15 cellular contexts compared by ENCODE assay signal in genomic region chr1:165011947-165012346, GRCh38.
A peak's percentile ranks its signal among the peaks of the same experiment; 100 is the strongest.
DNase-seq lines count a peak whose midpoint lies in the region; ATAC-seq and TF ChIP-seq lines count a peak whose summit lies in the region.
"Had no signal": no experiment of that assay in that cellular context is flagged by ENCODE, and none has a peak within 500 bp of the region (broad histone marks: within the 10 kb centered on the region; RNA-seq: fewer than 3 reads in every experiment).

No MANE protein-coding gene starts in this region.

- H3K27ac ChIP-seq in liver (ENCODE audit: low read depth in 1 of 2, low read length in 2 of 2) (no peak overlapping the region), right lobe of liver (no peak overlapping the region), left ventricle myocardium inferior (replicated peaks) (peak overlapping the region; percentile 62), parathyroid adenoma (peak overlapping the region; percentile 77), uterus (peak overlapping the region; percentile 20 to 51)
- H3K27ac ChIP-seq: C4-2B, GM23248 had no signal

- H3K4me1 ChIP-seq in liver (ENCODE audit: control insufficient read depth in 4 of 4, insufficient read depth in 4 of 4, low read length in 3 of 4) (no peaks in the 10 kb centered on the region), right lobe of liver (no peaks in the 10 kb centered on the region), left ventricle myocardium inferior (no peaks in the 10 kb centered on the region), parathyroid adenoma (peaks cover 17% of the 10 kb centered on the region), uterus (no peaks in the 10 kb centered on the region)
- H3K4me1 ChIP-seq: Caco-2 had no signal

- no peaks in the 10 kb centered on the region for H3K9me3 Mint-ChIP-seq in endothelial cell (ENCODE audit: unreplicated experiment)

- no peak for DNase-seq in right lobe of liver
- DNase-seq in left ventricle myocardium inferior: no peak
- DNase-seq in uterus: no peak
- no peak for DNase-seq in stimulated activated CD4-positive, alpha-beta T cell treated with anti-CD3 and anti-CD28 coated beads, Interleukin-12 subunit alpha, Interleukin-12 subunit beta, amount 100 ng/mL, for 4 hours
- no peak for DNase-seq in endothelial cell (ENCODE audit: low spot score)
- DNase-seq in posterior cingulate gyrus: no peak
- DNase-seq: ACHN; AML-193; Caco-2; CD4-positive, alpha-beta T cell; GM23248 had no signal

- H3K9ac ChIP-seq in liver (ENCODE audit: low read depth in 1 of 2, low read length in 2 of 2) (no peak overlapping the region), parathyroid adenoma (no peak overlapping the region)
- H3K9ac ChIP-seq: GM23248 had no signal

- H3K27ac Mint-ChIP-seq in endothelial cell (ENCODE audit: unreplicated experiment): no peak overlapping the region
- H3K27ac Mint-ChIP-seq: CD4-positive, alpha-beta T cell had no signal

- H3K4me1 Mint-ChIP-seq in endothelial cell (ENCODE audit: unreplicated experiment): no peaks in the 10 kb centered on the region

- no peak overlapping the region for H3K4me2 ChIP-seq in parathyroid adenoma (ENCODE audit: low read length)

- intact Hi-C loops in right lobe of liver (cut with DNase I) (no loop called here), left ventricle myocardium inferior (cut with micrococcal nuclease) (no loop called here), uterus (cut with DNase I; ENCODE audit: low total_unique reads) (no loop called here), posterior cingulate gyrus (cut with DNase I) (no loop called here)

- TF ChIP-seq CTCF in liver (IDR thresholded peaks at IDR 0.05; ENCODE audit: low read depth, low read length, missing input control) (no peak), right lobe of liver (IDR thresholded peaks at IDR 0.05) (no peak), left ventricle myocardium inferior (IDR thresholded peaks at IDR 0.05; ENCODE audit: borderline replicate concordance) (no peak), parathyroid adenoma (IDR thresholded peaks at IDR 0.05) (no peak), uterus (IDR thresholded peaks at IDR 0.05) (peak in 1 of 4 experiments; percentile 4), endothelial cell (IDR thresholded peaks at IDR 0.05; ENCODE audit: unreplicated experiment) (no peak)

- H3K79me2 ChIP-seq in parathyroid adenoma: no peaks in the 10 kb centered on the region

- H3K4me3 ChIP-seq in liver (ENCODE audit: low read depth in 1 of 3, low read length in 3 of 3) (no peak overlapping the region), right lobe of liver (no peak overlapping the region), left ventricle myocardium inferior (no peak overlapping the region), parathyroid adenoma (ENCODE audit: low read depth, low read length) (no peak overlapping the region), uterus (no peak overlapping the region)
- H3K4me3 ChIP-seq: GM23248, HAP-1 had no signal

- no peak for TF ChIP-seq RAD21 in liver (IDR thresholded peaks at IDR 0.05)

- H3K36me3 ChIP-seq in liver (ENCODE audit: control insufficient read depth in 4 of 4, insufficient read depth in 3 of 4, low read depth in 1 of 4, low read length in 3 of 4) (no peaks in the 10 kb centered on the region), right lobe of liver (no peaks in the 10 kb centered on the region), left ventricle myocardium inferior (no peaks in the 10 kb centered on the region), parathyroid adenoma (ENCODE audit: control insufficient read depth, insufficient read depth, low read length) (no peaks in the 10 kb centered on the region), uterus (no peaks in the 10 kb centered on the region)
- H3K36me3 ChIP-seq: HAP-1 had no signal

- no peak for TF ChIP-seq POLR2A in right lobe of liver (IDR thresholded peaks at IDR 0.05)
- no peak for TF ChIP-seq POLR2A in uterus (IDR thresholded peaks at IDR 0.05)

- no peak for ATAC-seq in right lobe of liver

- H3K9me3 ChIP-seq in liver (ENCODE audit: control insufficient read depth in 4 of 4, low read length in 3 of 4): no peaks in the 10 kb centered on the region
- H3K9me3 ChIP-seq in right lobe of liver: no peaks in the 10 kb centered on the region
- H3K9me3 ChIP-seq in left ventricle myocardium inferior (replicated peaks): peaks cover 8% of the 10 kb centered on the region
- H3K9me3 ChIP-seq in parathyroid adenoma (ENCODE audit: control insufficient read depth, low read length): no peaks in the 10 kb centered on the region
- H3K9me3 ChIP-seq in uterus: no peaks in the 10 kb centered on the region
- H3K9me3 ChIP-seq: Caco-2, HAP-1 had no signal

- H3K27me3 ChIP-seq in liver (ENCODE audit: control insufficient read depth in 4 of 4, insufficient read depth in 4 of 4, low read length in 3 of 4) (no peaks in the 10 kb centered on the region), right lobe of liver (no peaks in the 10 kb centered on the region), left ventricle myocardium inferior (ENCODE audit: low read depth) (no peaks in the 10 kb centered on the region), parathyroid adenoma (ENCODE audit: control insufficient read depth, insufficient read depth, low read length) (no peaks in the 10 kb centered on the region), uterus (no peaks in the 10 kb centered on the region)

- H3K36me3 Mint-ChIP-seq in endothelial cell (ENCODE audit: low read depth, unreplicated experiment): no peaks in the 10 kb centered on the region

- no peaks in the 10 kb centered on the region for H3K27me3 Mint-ChIP-seq in endothelial cell (ENCODE audit: unreplicated experiment)
- H3K27me3 Mint-ChIP-seq: CD4-positive, alpha-beta T cell had no signal

- no peak overlapping the region for H3K4me3 Mint-ChIP-seq in endothelial cell (ENCODE audit: unreplicated experiment)
- H3K4me3 Mint-ChIP-seq: CD4-positive, alpha-beta T cell had no signal

- H2AFZ ChIP-seq in parathyroid adenoma: no peak overlapping the region
- H2AFZ ChIP-seq: GM23248 had no signal

TF ChIP-seq in liver, 16 proteins besides CTCF, POLR2A, EP300 and RAD21:
- no peak for TF ChIP-seq ATF3 (IDR thresholded peaks at IDR 0.05)
- TF ChIP-seq NR2F2 (IDR thresholded peaks at IDR 0.05): peak; percentile 13

Comparison
In these comparisons a context has a peak if more than half of its experiments do, and no peak if none do; other contexts are left out.
1. H3K27ac ChIP-seq: peak in left ventricle myocardium inferior (single experiment), parathyroid adenoma (single experiment) and uterus (2 of 2); none in liver (0 of 2) and right lobe of liver (0 of 3).